Comparison of ENCODE assay signal across 23 cellular contexts in the genomic region with DNA sequence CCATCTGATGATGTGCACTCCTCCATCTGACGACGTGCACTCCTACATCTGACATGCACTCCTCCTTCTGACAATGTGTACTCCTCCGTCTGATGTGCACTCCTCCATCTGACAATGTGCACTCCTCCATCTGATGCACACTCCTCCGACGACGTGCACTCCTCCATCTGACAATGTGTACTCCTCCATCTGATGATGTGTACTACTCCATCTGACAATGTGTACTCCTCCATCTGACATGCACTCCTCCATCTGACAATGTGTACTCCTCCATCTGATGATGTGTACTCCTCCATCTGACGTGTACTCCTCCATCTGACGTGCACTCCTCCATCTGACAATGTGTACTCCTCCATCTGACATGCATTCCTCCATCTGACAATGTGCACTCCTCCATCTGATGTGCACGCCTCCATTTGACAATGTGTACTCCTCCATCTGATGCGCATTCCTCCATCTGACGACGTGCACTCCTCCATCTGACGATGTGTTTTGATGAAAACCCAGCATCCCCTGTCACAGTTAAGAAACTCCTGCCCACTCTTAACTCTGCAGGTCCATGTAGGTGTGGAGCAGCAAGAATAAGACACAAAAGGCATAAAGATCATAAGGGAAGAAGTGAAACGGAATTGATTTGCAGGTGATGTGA. TPM values are rescaled to one million over a fixed set of nuclear protein-coding genes. Genes with fewer than 3 reads are reported as not detected.
DNase-seq lines count a peak whose midpoint lies in the region; FAIRE-seq and TF ChIP-seq lines count a peak whose summit lies in the region.
"Had no signal": no experiment of that assay in that cellular context is flagged by ENCODE, and none has a peak within 500 bp of the region (broad histone marks: within the 10 kb centered on the region; RNA-seq: fewer than 3 reads in every experiment).

No MANE protein-coding gene starts in this region.

- H4K91ac ChIP-seq in H9 (ENCODE audit: insufficient read length, low read depth, low read length): no peak overlapping the region
- H4K91ac ChIP-seq in neuronal stem cell (ENCODE audit: low read depth, low read length, poor library complexity): no peak overlapping the region

- peaks cover 2% of the 10 kb centered on the region for H4K20me1 ChIP-seq in H9 (ENCODE audit: control insufficient read depth, insufficient read depth, insufficient read length)

- H3K27me3 ChIP-seq in H9 (ENCODE audit: insufficient read depth, low read length) (no peaks in the 10 kb centered on the region; the same call in 1 of the 2 replicates), neuronal stem cell (ENCODE audit: control insufficient read depth in 3 of 3, insufficient read depth in 3 of 3, low read depth in 1 of 3, low read length in 3 of 3) (peaks cover 0 to 29% (median 6%) of the 10 kb centered on the region in 3 experiments), brain microvascular endothelial cell (replicated peaks) (peaks cover 4% of the 10 kb centered on the region), uterus (no peaks in the 10 kb centered on the region)

- no peak overlapping the region for H3K27ac ChIP-seq in H9 (ENCODE audit: insufficient read length, low read depth, low read length)
- H3K27ac ChIP-seq in neuronal stem cell (replicated peaks; ENCODE audit: low read length): no peak overlapping the region
- H3K27ac ChIP-seq in brain microvascular endothelial cell: no peak overlapping the region
- no peak overlapping the region for H3K27ac ChIP-seq in uterus
- H3K27ac ChIP-seq: GM23248 had no signal

- intact Hi-C loops in uterus (cut with DNase I; ENCODE audit: low total_unique reads): no loop called here

- H2BK15ac ChIP-seq in H9 (ENCODE audit: low read depth, low read length): no peak overlapping the region
- no peak overlapping the region for H2BK15ac ChIP-seq in neuronal stem cell (ENCODE audit: low read length)

- no peak overlapping the region for H4K8ac ChIP-seq in H9 (replicated peaks; ENCODE audit: insufficient read length, low read depth, low read length)
- no peak overlapping the region for H4K8ac ChIP-seq in neuronal stem cell (ENCODE audit: low read depth, low read length)

- no peak overlapping the region for H3K4me3 Mint-ChIP-seq in H9
- no peak overlapping the region for H3K4me3 Mint-ChIP-seq in chondrocyte (ENCODE audit: unreplicated experiment)
- H3K4me3 Mint-ChIP-seq: CD8-positive, alpha-beta T cell; HFFc6 had no signal

- H3K9me3 ChIP-seq in H9 (ENCODE audit: control insufficient read depth, low read depth, low read length) (peaks cover 5% of the 10 kb centered on the region), neuronal stem cell (replicated peaks in 1 of 2; ENCODE audit: control insufficient read depth in 2 of 2, insufficient read depth in 1 of 2, low read depth in 1 of 2, low read length in 2 of 2) (peaks cover 0 to 10% of the 10 kb centered on the region in 2 donors), uterus (no peaks in the 10 kb centered on the region)
- H3K9me3 ChIP-seq: Caco-2 had no signal

- peak; percentile 40 for FAIRE-seq in GM12891 (lab: Jason Lieb, UNC)
- FAIRE-seq: GM12878, GM18507 had no signal

- H3K79me1 ChIP-seq in H9 (ENCODE audit: insufficient read depth, low read depth, low read length, poor library complexity, severe bottlenecking) (no peaks in the 10 kb centered on the region), neuronal stem cell (ENCODE audit: low read depth, low read length) (no peaks in the 10 kb centered on the region)

- no peak for DNase-seq in GM12891 (ENCODE audit: insufficient read length, low spot score)
- peak; percentile 8 for DNase-seq in H9
- DNase-seq in chondrocyte (ENCODE audit: low spot score): peak; percentile 15
- DNase-seq in neuronal stem cell (ENCODE audit: low spot score): no peak
- no peak for DNase-seq in brain microvascular endothelial cell
- DNase-seq in EL: no peak
- DNase-seq in uterus: no peak
- no peak for DNase-seq in activated CD8-positive, alpha-beta memory T cell treated with anti-CD3 and anti-CD28 coated beads for 24 hours
- DNase-seq: C1 segment of cervical spinal cord; Caco-2; CD8-positive, alpha-beta T cell; DMS153; DND-41; GDM1; GM23248; HFFc6 had no signal

- H2BK5ac ChIP-seq in H9 (ENCODE audit: insufficient read length, low read length) (no peak overlapping the region), neuronal stem cell (ENCODE audit: low read length) (no peak overlapping the region)

- no peaks in the 10 kb centered on the region for H3K23me2 ChIP-seq in H9 (ENCODE audit: insufficient read length, low read depth, low read length, poor library complexity, severe bottlenecking)

- H3K18ac ChIP-seq in H9 (ENCODE audit: insufficient read length, low read depth, low read length): no peak overlapping the region
- H3K18ac ChIP-seq in neuronal stem cell (ENCODE audit: low read length): no peak overlapping the region

- H2AK5ac ChIP-seq in H9 (ENCODE audit: insufficient read length, low read length): no peak overlapping the region
- H2AK5ac ChIP-seq in neuronal stem cell (ENCODE audit: low read depth, low read length): no peak overlapping the region

- no peak for TF ChIP-seq POLR2A in GM12891 (IDR thresholded peaks at IDR 0.05; ENCODE audit: low read depth, low read length)
- TF ChIP-seq POLR2A in uterus (IDR thresholded peaks at IDR 0.05): no peak

- TF ChIP-seq CTCF in H9 (conservative IDR thresholded peaks at IDR 0.05) (no peak), chondrocyte (IDR thresholded peaks at IDR 0.05) (no peak), brain microvascular endothelial cell (IDR thresholded peaks at IDR 0.05; ENCODE audit: low read depth, low read length, missing control alignments) (no peak), uterus (IDR thresholded peaks at IDR 0.05) (no peak)

- in situ Hi-C loops in brain microvascular endothelial cell (cut with HindIII; ENCODE audit: low pct_ligation_motif_present, low sequenced_read_pairs): no loop called here

- H3K27ac Mint-ChIP-seq in H9: no peak overlapping the region
- H3K27ac Mint-ChIP-seq in chondrocyte (ENCODE audit: unreplicated experiment): no peak overlapping the region
- H3K27ac Mint-ChIP-seq: CD8-positive, alpha-beta T cell; HFFc6 had no signal

- no peak overlapping the region for H3K9ac ChIP-seq in H9 (ENCODE audit: extremely low read depth, insufficient read length, low read length)
- no peak overlapping the region for H3K9ac ChIP-seq in neuronal stem cell (ENCODE audit: low read depth, low read length, poor library complexity)
- H3K9ac ChIP-seq: GM23248 had no signal

- H3K4me1 Mint-ChIP-seq in H9 (no peaks in the 10 kb centered on the region), chondrocyte (ENCODE audit: low read depth) (no peaks in the 10 kb centered on the region)

- H3K9me3 Mint-ChIP-seq in H9 (no peaks in the 10 kb centered on the region), chondrocyte (ENCODE audit: low read depth) (peaks cover 2% of the 10 kb centered on the region)
- H3K9me3 Mint-ChIP-seq: CD8-positive, alpha-beta T cell; HFFc6 had no signal

- no peak overlapping the region for H3K23ac ChIP-seq in H9 (ENCODE audit: insufficient read length, low read depth, low read length)
- peak overlapping the region; percentile 13 for H3K23ac ChIP-seq in neuronal stem cell (ENCODE audit: low read depth, low read length, poor library complexity)

- H3K27me3 Mint-ChIP-seq in H9 (ENCODE audit: low read depth): peaks cover 32% of the 10 kb centered on the region
- peaks cover 19% of the 10 kb centered on the region for H3K27me3 Mint-ChIP-seq in chondrocyte (ENCODE audit: low read depth)

- H2BK120ac ChIP-seq in H9 (ENCODE audit: low read depth, low read length, poor library complexity, severe bottlenecking) (no peak overlapping the region), neuronal stem cell (ENCODE audit: low read depth, low read length) (no peak overlapping the region)

- H3K14ac ChIP-seq in H9 (ENCODE audit: insufficient read depth, low read length) (no peak overlapping the region), neuronal stem cell (ENCODE audit: low read length) (no peak overlapping the region)

- H4K5ac ChIP-seq in H9 (ENCODE audit: insufficient read length, low read depth, low read length): no peak overlapping the region

- no peaks in the 10 kb centered on the region for H3K79me2 ChIP-seq in H9 (ENCODE audit: insufficient read depth, low read length)

- H3K4ac ChIP-seq in H9 (ENCODE audit: low read depth, low read length) (no peak overlapping the region), neuronal stem cell (ENCODE audit: low read length) (no peak overlapping the region)

- no peak overlapping the region for H3K56ac ChIP-seq in H9 (ENCODE audit: insufficient read length, low read depth, low read length)

- H3K36me3 Mint-ChIP-seq in H9 (ENCODE audit: insufficient read depth in 1 of 3, low read depth in 3 of 3): no peaks in the 10 kb centered on the region
- peaks cover 2% of the 10 kb centered on the region for H3K36me3 Mint-ChIP-seq in chondrocyte (ENCODE audit: low read depth)
- H3K36me3 Mint-ChIP-seq: CD8-positive, alpha-beta T cell had no signal

- H2BK20ac ChIP-seq in H9 (ENCODE audit: low read depth, low read length, poor library complexity, severe bottlenecking): no peak overlapping the region

- H3K4me2 ChIP-seq in H9 (ENCODE audit: insufficient read depth, insufficient read length, low read length) (no peak overlapping the region), neuronal stem cell (ENCODE audit: insufficient read depth, low read length, poor library complexity, severe bottlenecking) (no peak overlapping the region)

- H2AFZ ChIP-seq in H9 (ENCODE audit: low read length): no peak overlapping the region
- no peak overlapping the region for H2AFZ ChIP-seq in neuronal stem cell (ENCODE audit: low read length)
- H2AFZ ChIP-seq: GM23248 had no signal

- H3K36me3 ChIP-seq in neuronal stem cell (replicated peaks in 1 of 2; ENCODE audit: control insufficient read depth in 2 of 2, insufficient read depth in 2 of 2, low read length in 2 of 2): no peaks in the 10 kb centered on the region
- H3K36me3 ChIP-seq in brain microvascular endothelial cell (replicated peaks): no peaks in the 10 kb centered on the region
- no peaks in the 10 kb centered on the region for H3K36me3 ChIP-seq in uterus
- H3K36me3 ChIP-seq: HAP-1 had no signal

- H2BK12ac ChIP-seq in H9 (ENCODE audit: insufficient read length, low read depth, low read length) (no peak overlapping the region), neuronal stem cell (ENCODE audit: low read length) (no peak overlapping the region)

- no CpG with 5 or more reads among the region's 14 CpGs for WGBS in H9 (ENCODE audit: extremely low coverage, insufficient read length, low lambda C conversion rate)
- WGBS in neuronal stem cell (ENCODE audit: extremely low coverage in 2 of 2, insufficient read length in 2 of 2, insufficient replicate concordance in 1 of 2), 2 donors: no CpG with 5 or more reads among the region's 14 CpGs

- no peak overlapping the region for H3T11ph ChIP-seq in H9 (ENCODE audit: low read length)

- H3K4me3 ChIP-seq in neuronal stem cell (ENCODE audit: low read length in 2 of 2) (peak overlapping the region in 1 of 2 donors; percentile 33), brain microvascular endothelial cell (ENCODE audit: low read depth, low read length) (no peak overlapping the region), uterus (no peak overlapping the region)
- H3K4me3 ChIP-seq: GM12878, GM23248, HAP-1 had no signal

- H3K4me1 ChIP-seq in H9 (ENCODE audit: insufficient read depth, low read length) (no peaks in the 10 kb centered on the region), neuronal stem cell (ENCODE audit: control insufficient read depth in 2 of 2, insufficient read depth in 1 of 2, low read depth in 1 of 2, low read length in 2 of 2) (no peaks in the 10 kb centered on the region), uterus (no peaks in the 10 kb centered on the region)
- H3K4me1 ChIP-seq: Caco-2, HAP-1 had no signal

RNA-seq across cellular contexts. Expression of gene IL17REL, which starts 9.7 kb away (rescaled TPM):
- 0.05 TPM for polyA plus RNA-seq in GM12891 (2012; ENCODE audit: low read depth, missing spikeins)
- 0.11 and 0.20 TPM in 2 replicates for total RNA-seq in H9 (2021)
- total RNA-seq in chondrocyte: 0.17 to 0.23 TPM in 2 of 3 replicates, not detected in the other
- polyA plus RNA-seq in neuronal stem cell (2013, experiment 1 of 2): 0.07 TPM
- polyA plus RNA-seq in neuronal stem cell (2013, experiment 2 of 2): 0.07 TPM
- under 1 TPM in 2 of 4 donors, not detected in 2; 0.12 to 0.26 TPM for total RNA-seq in uterus
- total RNA-seq: A172; A673; Caco-2; CD8-positive, alpha-beta T cell; GM12878; GM23248; H4; HFFc6 had no signal
- polyA plus RNA-seq: BJ, GM23248 had no signal

RNA-seq across cellular contexts. Expression of gene TTLL8, which starts 35.8 kb away (rescaled TPM):
- 0.04 TPM for polyA plus RNA-seq in GM12891 (2012; ENCODE audit: low read depth, missing spikeins)
- total RNA-seq in H9 (2021) (not detected in 2 replicates), chondrocyte (not detected in 3 replicates), uterus (not detected)
- 0.06 TPM for polyA plus RNA-seq in neuronal stem cell (2013, experiment 1 of 2)
- polyA plus RNA-seq in neuronal stem cell (2013, experiment 2 of 2): 0.01 TPM
- total RNA-seq: A172; A673; Caco-2; CD8-positive, alpha-beta T cell; GM12878; GM23248; H4; HFFc6 had no signal
- polyA plus RNA-seq: BJ, GM12878, GM23248 had no signal

Comparison
In these comparisons a context has a peak if more than half of its experiments do, and no peak if none do; other contexts are left out.
1. DNase-seq: peak in H9 (single experiment) and chondrocyte (single experiment); none in GM12891 (single experiment), neuronal stem cell (single experiment), brain microvascular endothelial cell (single experiment), EL (single experiment), uterus (0 of 2) and activated CD8-positive, alpha-beta memory T cell treated with anti-CD3 and anti-CD28 coated beads for 24 hours (single experiment).